ENCODE assay signal across 16 cellular contexts in the genomic region with DNA sequence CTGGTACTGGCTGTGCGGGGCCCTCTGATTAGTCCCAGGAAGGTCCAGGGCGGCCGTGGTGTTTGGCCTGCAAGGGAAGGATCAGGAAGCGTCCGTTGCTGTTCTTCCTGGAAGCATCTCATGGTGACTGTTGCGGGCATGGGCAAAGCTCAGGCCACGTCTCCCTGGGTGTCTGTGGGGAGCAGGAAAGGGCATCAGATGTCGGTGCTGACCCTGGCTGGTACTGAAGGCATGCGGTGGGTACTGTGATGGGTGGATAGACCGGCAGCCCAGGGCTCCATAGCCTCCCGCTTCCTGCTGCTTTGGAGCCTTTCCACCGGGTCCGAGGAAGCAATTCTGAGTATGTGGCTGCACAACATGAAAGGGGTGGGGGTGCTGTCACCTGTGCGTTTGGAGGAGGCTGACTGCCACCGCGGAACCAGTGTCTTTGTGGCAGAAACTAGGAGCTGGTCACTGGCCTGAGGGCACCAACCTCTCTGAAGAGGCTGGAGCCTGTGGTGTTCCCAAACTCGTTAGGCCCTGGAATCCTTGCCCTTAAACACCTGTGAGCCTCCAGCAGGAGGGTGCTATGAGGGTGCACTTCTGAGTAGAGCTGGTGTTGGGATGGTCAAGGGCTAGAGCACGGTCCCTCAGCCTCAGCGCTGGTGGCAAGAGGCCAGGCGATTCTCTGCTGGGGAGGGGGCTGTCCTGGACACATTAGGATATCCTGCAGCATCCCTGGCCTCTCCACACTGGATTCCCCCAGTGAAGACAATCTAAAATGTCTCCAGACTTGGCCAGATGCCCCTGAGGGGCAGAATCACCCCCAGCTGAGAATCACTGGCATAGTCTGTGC.
DNase-seq lines count a peak whose midpoint lies in the region; ATAC-seq and TF ChIP-seq lines count a peak whose summit lies in the region.
"Had no signal": no experiment of that assay in that cellular context is flagged by ENCODE, and none has a peak within 500 bp of the region (broad histone marks: within the 10 kb centered on the region; RNA-seq: fewer than 3 reads in every experiment).

No MANE protein-coding gene starts in this region.

- H3K9me3 Mint-ChIP-seq in activated T-cell treated with anti-CD3 and anti-CD28 coated beads, Interleukin-2, amount 50 U/mL, for 24 hours: no peaks in the 10 kb centered on the region

- peak; percentile 8 for DNase-seq in activated CD4-positive, CD25-positive, alpha-beta regulatory T cell treated with anti-CD3 and anti-CD28 coated beads, Interleukin-2, amount 50 U/mL, for 72 hours
- DNase-seq in RWPE2 (ENCODE audit: low spot score): peak; percentile 81
- peak; percentile 87 for DNase-seq in esophagus muscularis mucosa (ENCODE audit: extremely low spot score)
- DNase-seq in stomach: peak; percentile 18
- no peak for DNase-seq in activated T-cell treated with anti-CD3 and anti-CD28 coated beads, Interleukin-2, amount 50 U/mL, for 24 hours
- no peak for DNase-seq in NCI-H2227 (lab: John Stamatoyannopoulos, UW; ENCODE audit: unreplicated experiment)
- DNase-seq: GDM1, GM23248, NCI-H1105, NCI-H2081 treated with DMSO at 0.1 percent for 48 hours, SHP77 had no signal

- H3K4me1 ChIP-seq in RWPE2 (ENCODE audit: insufficient read depth, poor library complexity, severe bottlenecking) (no peaks in the 10 kb centered on the region), esophagus muscularis mucosa (peaks cover 0 to 9% (median 7%) of the 10 kb centered on the region in 4 donors), stomach (peaks cover 0 to 8% (median 0%) of the 10 kb centered on the region in 4 donors)
- H3K4me1 ChIP-seq: Peyer's patch had no signal

- peaks cover 4% of the 10 kb centered on the region for H3K27me3 Mint-ChIP-seq in activated T-cell treated with anti-CD3 and anti-CD28 coated beads, Interleukin-2, amount 50 U/mL, for 24 hours
- H3K27me3 Mint-ChIP-seq: B cell had no signal

- 88% methylated on average over 8 of the region's 20 CpGs for WGBS in esophagus muscularis mucosa
- 77 to 89% (median 81%) methylated on average over 7 to 20 of the region's 20 CpGs for WGBS in stomach, 5 donors

- no peak for TF ChIP-seq EP300 in esophagus muscularis mucosa (IDR thresholded peaks at IDR 0.05)
- no peak for TF ChIP-seq EP300 in stomach (IDR thresholded peaks at IDR 0.05)

- ATAC-seq in activated CD4-positive, CD25-positive, alpha-beta regulatory T cell treated with anti-CD3 and anti-CD28 coated beads, Interleukin-2, amount 50 U/mL, for 24 hours: no peak
- ATAC-seq in RWPE2 (ENCODE audit: low read depth): no peak
- ATAC-seq in HG03457 (IDR thresholded peaks at IDR 0.05; ENCODE audit: unreplicated experiment): no peak
- ATAC-seq: K562 had no signal

- TF ChIP-seq POLR2A in esophagus muscularis mucosa (IDR thresholded peaks at IDR 0.05; ENCODE audit: low read depth) (no peak), stomach (IDR thresholded peaks at IDR 0.05) (no peak)

- H3K27me3 ChIP-seq in RWPE2 (ENCODE audit: insufficient read depth, poor library complexity, severe bottlenecking): peaks cover 9% of the 10 kb centered on the region
- peaks cover 0 to 15% (median 0%) of the 10 kb centered on the region in 4 donors for H3K27me3 ChIP-seq in esophagus muscularis mucosa
- peaks cover 0 to 14% (median 0%) of the 10 kb centered on the region in 3 donors for H3K27me3 ChIP-seq in stomach
- H3K27me3 ChIP-seq: Peyer's patch had no signal

- H3K36me3 ChIP-seq in RWPE2 (ENCODE audit: low read depth) (no peaks in the 10 kb centered on the region), esophagus muscularis mucosa (no peaks in the 10 kb centered on the region), stomach (no peaks in the 10 kb centered on the region)
- H3K36me3 ChIP-seq: Peyer's patch had no signal

- no peak overlapping the region for H3K27ac Mint-ChIP-seq in activated T-cell treated with anti-CD3 and anti-CD28 coated beads, Interleukin-2, amount 50 U/mL, for 24 hours
- H3K27ac Mint-ChIP-seq: B cell had no signal

- H3K4me3 ChIP-seq in RWPE2 (ENCODE audit: severe bottlenecking) (no peak overlapping the region), esophagus muscularis mucosa (no peak overlapping the region), stomach (no peak overlapping the region)
- H3K4me3 ChIP-seq: GM23248, K562, Peyer's patch had no signal

- H3K9me3 ChIP-seq in RWPE2 (ENCODE audit: severe bottlenecking): no peaks in the 10 kb centered on the region
- H3K9me3 ChIP-seq in esophagus muscularis mucosa: no peaks in the 10 kb centered on the region
- no peaks in the 10 kb centered on the region for H3K9me3 ChIP-seq in stomach
- H3K9me3 ChIP-seq: Peyer's patch had no signal

- no peak overlapping the region for H3K27ac ChIP-seq in RWPE2 (ENCODE audit: poor library complexity, severe bottlenecking)
- H3K27ac ChIP-seq in esophagus muscularis mucosa (replicated peaks in 1 of 4): no peak overlapping the region
- no peak overlapping the region for H3K27ac ChIP-seq in stomach
- H3K27ac ChIP-seq: GM23248, Peyer's patch had no signal

- intact Hi-C loops in esophagus muscularis mucosa (cut with DNase I) (no loop called here), stomach (cut with DNase I; ENCODE audit: low total_unique reads) (no loop called here)

- H3K4me1 Mint-ChIP-seq in activated T-cell treated with anti-CD3 and anti-CD28 coated beads, Interleukin-2, amount 50 U/mL, for 24 hours (ENCODE audit: low read depth): no peaks in the 10 kb centered on the region
- H3K4me1 Mint-ChIP-seq: B cell had no signal

- H3K4me3 Mint-ChIP-seq in activated T-cell treated with anti-CD3 and anti-CD28 coated beads, Interleukin-2, amount 50 U/mL, for 24 hours: no peak overlapping the region
- H3K4me3 Mint-ChIP-seq: B cell had no signal

- TF ChIP-seq CTCF in RWPE2 (IDR thresholded peaks at IDR 0.05; ENCODE audit: poor library complexity, severe bottlenecking) (no peak), esophagus muscularis mucosa (IDR thresholded peaks at IDR 0.05) (no peak), stomach (IDR thresholded peaks at IDR 0.05) (no peak)

- no peaks in the 10 kb centered on the region for H3K36me3 Mint-ChIP-seq in activated T-cell treated with anti-CD3 and anti-CD28 coated beads, Interleukin-2, amount 50 U/mL, for 24 hours (ENCODE audit: low read depth)

Comparison
In these comparisons a context has a peak if more than half of its experiments do, and no peak if none do; other contexts are left out.
1. DNase-seq: peak in activated CD4-positive, CD25-positive, alpha-beta regulatory T cell treated with anti-CD3 and anti-CD28 coated beads, Interleukin-2, amount 50 U/mL, for 72 hours (single experiment), RWPE2 (single experiment), esophagus muscularis mucosa (single experiment) and stomach (single experiment); none in activated T-cell treated with anti-CD3 and anti-CD28 coated beads, Interleukin-2, amount 50 U/mL, for 24 hours (single experiment) and NCI-H2227 (single experiment).